Comparison of ENCODE assay signal across 18 cellular contexts in the genomic region with DNA sequence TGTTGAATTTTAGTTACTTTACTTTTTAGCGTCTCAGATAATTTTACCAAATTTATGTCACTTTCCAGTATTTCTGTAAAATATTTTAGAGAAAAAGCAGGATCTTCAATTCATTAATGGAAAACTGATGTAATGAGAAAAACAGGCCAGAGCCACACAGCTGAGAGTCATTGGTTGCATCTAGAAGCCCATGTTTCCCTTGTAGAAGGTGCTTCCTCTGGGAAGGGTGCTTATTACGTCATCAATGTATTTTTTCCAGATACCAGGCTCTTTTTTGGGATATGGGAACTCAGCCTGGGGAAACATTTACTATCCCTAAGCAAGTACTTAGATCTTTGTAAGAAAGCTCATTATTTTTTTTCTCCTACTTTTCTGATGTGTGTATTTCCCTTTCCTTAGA.
"Had no signal": no experiment of that assay in that cellular context is flagged by ENCODE, and none has a peak within 500 bp of the region (broad histone marks: within the 10 kb centered on the region; RNA-seq: fewer than 3 reads in every experiment).

No MANE protein-coding gene starts in this region.

- H3K4me3 ChIP-seq: esophagus muscularis mucosa, left lung, mucosa of descending colon, ovary, thoracic aorta, upper lobe of right lung had no signal

- ATAC-seq: activated CD4-positive, CD25-positive, alpha-beta regulatory T cell treated with anti-CD3 and anti-CD28 coated beads, Interleukin-2, amount 50 U/mL, for 24 hours; activated CD8-positive, alpha-beta T cell treated with anti-CD3 and anti-CD28 coated beads, Interleukin-2, amount 10 ng/mL, durations not matched to agents 7 days and 5 days; mucosa of descending colon; naive thymus-derived CD4-positive, alpha-beta T cell; stimulated activated memory B cell treated with anti-CD40 and anti-IgM and Interleukin-4, amounts not matched to agents 10 μg/mL and 1 μg/mL and 100 μg/mL, for 72 hours; upper lobe of right lung had no signal

- H3K9me3 ChIP-seq: esophagus muscularis mucosa, left lung, mucosa of descending colon, ovary, thoracic aorta, upper lobe of right lung had no signal

- H3K27me3 ChIP-seq: esophagus muscularis mucosa, left lung, ovary, upper lobe of right lung had no signal

- H3K36me3 ChIP-seq: esophagus muscularis mucosa, left lung, ovary, thoracic aorta, upper lobe of right lung had no signal

- DNase-seq: activated CD4-positive, alpha-beta T cell treated with anti-CD3 and anti-CD28 coated beads, Interleukin-2, amount 10 ng/mL, durations not matched to agents 7 days and 5 days; activated CD8-positive, alpha-beta T cell treated with anti-CD3 and anti-CD28 coated beads, Interleukin-2, amount 10 ng/mL, durations not matched to agents 7 days and 5 days; activated effector memory CD4-positive, alpha-beta T cell treated with anti-CD3 and anti-CD28 coated beads, Interleukin-2, amount 50 U/mL, for 16 hours; activated naive CD4-positive, alpha-beta T cell treated with anti-CD3 and anti-CD28 coated beads, Interleukin-2, amount 50 U/mL, for 16 hours; activated T-cell treated with anti-CD3 and anti-CD28 coated beads, Interleukin-2, amount 50 U/mL, for 24 hours; aorta; cortex of kidney; kidney; left lung; mucosa of descending colon; naive thymus-derived CD4-positive, alpha-beta T cell; ovary; stimulated activated CD4-positive, alpha-beta T cell treated with anti-CD3 and anti-CD28 coated beads, Interleukin-4, amount 100 ng/mL, for 24 hours; upper lobe of right lung had no signal

- H3K27ac ChIP-seq: ovary had no signal
